Comparison of ENCODE assay signal across 18 cellular contexts in genomic region chr9:114583776-114584175, GRCh38.
"Had no signal": no experiment of that assay in that cellular context is flagged by ENCODE, and none has a peak within 500 bp of the region (broad histone marks: within the 10 kb centered on the region; RNA-seq: fewer than 3 reads in every experiment).

No MANE protein-coding gene starts in this region.

- H3K4me3 Mint-ChIP-seq: activated T-cell treated with anti-CD3 and anti-CD28 coated beads, Interleukin-2, amount 50 U/mL, for 24 hours; naive B cell; T-helper 2 cell treated with Interferon-gamma antibody and Interleukin-4, amounts not matched to agents 5 μg/mL and 100 μg/mL, for 36 hours had no signal

- H3K27ac ChIP-seq: colonic mucosa, epithelial cell of prostate, gastrocnemius medialis, heart right ventricle had no signal

- H3K9me3 ChIP-seq: colonic mucosa, gastrocnemius medialis, heart right ventricle had no signal

- H3K4me3 ChIP-seq: colonic mucosa, gastrocnemius medialis, heart right ventricle had no signal

- H3K9me3 Mint-ChIP-seq: activated naive CD4-positive, alpha-beta T cell treated with anti-CD3 and anti-CD28 coated beads, Interleukin-2, amount 50 U/mL, for 72 hours; activated T-cell treated with anti-CD3 and anti-CD28 coated beads, Interleukin-2, amount 50 U/mL, for 24 hours; naive B cell; T-helper 2 cell treated with Interferon-gamma antibody and Interleukin-4, amounts not matched to agents 5 μg/mL and 100 μg/mL, for 36 hours had no signal

- H3K4me1 ChIP-seq: colonic mucosa had no signal

- H3K27me3 ChIP-seq: colonic mucosa, gastrocnemius medialis, heart right ventricle had no signal

- H3K36me3 ChIP-seq: colonic mucosa, gastrocnemius medialis, heart right ventricle had no signal

- DNase-seq: activated CD4-positive, alpha-beta T cell treated with anti-CD3 and anti-CD28 coated beads, Interleukin-2, amount 50 U/mL, for 4 hours; activated CD4-positive, CD25-positive, alpha-beta regulatory T cell treated with anti-CD3 and anti-CD28 coated beads, Interleukin-2, amount 50 U/mL, for 72 hours; activated effector memory CD4-positive, alpha-beta T cell treated with Interleukin-2 at 50 U/mL for 16 hours; activated T-cell treated with anti-CD3 and anti-CD28 coated beads, Interleukin-2, amount 50 U/mL, for 24 hours; amygdala; colonic mucosa; gastrocnemius medialis; heart right ventricle; kidney glomerular epithelial cell; midbrain; naive B cell; stimulated activated CD4-positive, alpha-beta T cell treated with anti-CD3 and anti-CD28 coated beads, Interleukin-2, amount 100 ng/mL, for 24 hours; stimulated activated naive CD4-positive, alpha-beta T cell; substantia nigra; trophoblast cell had no signal

- H3K27ac Mint-ChIP-seq: activated naive CD4-positive, alpha-beta T cell treated with anti-CD3 and anti-CD28 coated beads, Interleukin-2, amount 50 U/mL, for 72 hours; activated T-cell treated with anti-CD3 and anti-CD28 coated beads, Interleukin-2, amount 50 U/mL, for 24 hours; T-helper 2 cell treated with Interferon-gamma antibody and Interleukin-4, amounts not matched to agents 5 μg/mL and 100 μg/mL, for 36 hours had no signal

- H3K27me3 Mint-ChIP-seq: activated T-cell treated with anti-CD3 and anti-CD28 coated beads, Interleukin-2, amount 50 U/mL, for 24 hours; naive B cell had no signal
